11 cellular contexts compared by ENCODE assay signal in the genomic region with DNA sequence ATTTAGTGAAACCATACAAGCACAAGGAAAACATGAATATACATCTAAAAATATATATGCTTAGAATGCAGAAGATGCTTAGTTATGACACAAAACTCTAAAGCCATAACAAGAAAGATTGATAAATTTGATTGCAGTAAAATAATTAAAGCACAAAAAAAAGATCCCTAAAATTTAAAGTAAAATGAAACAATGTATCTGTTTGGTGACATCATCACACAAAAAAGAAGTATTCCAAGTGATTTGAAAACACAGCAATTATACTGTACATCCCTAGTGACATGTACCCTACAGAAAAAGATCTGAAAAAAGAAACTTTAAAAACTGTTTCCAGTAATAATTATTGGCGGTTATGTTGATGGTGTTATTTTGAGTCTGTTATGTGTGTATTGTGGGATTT. TPM values are rescaled to one million over a fixed set of nuclear protein-coding genes. Genes with fewer than 3 reads are reported as not detected.
"Had no signal": no experiment of that assay in that cellular context is flagged by ENCODE, and none has a peak within 500 bp of the region (broad histone marks: within the 10 kb centered on the region; RNA-seq: fewer than 3 reads in every experiment).

No MANE protein-coding gene starts in this region.

- H3K4me1 Mint-ChIP-seq: GM23338, H9 had no signal

- DNase-seq: H9, HCEC 1CT, HFFc6, IMR-90 had no signal

- H2AFZ ChIP-seq: GM23338 had no signal

- H3K4me3 Mint-ChIP-seq: GM23338, H9, HFFc6 had no signal

- H3K4me3 ChIP-seq: GM23338, K562 had no signal

- H3K9me3 Mint-ChIP-seq: HFFc6 had no signal

- H3K4me2 ChIP-seq: GM23338, KMS-11 had no signal

- H3K27ac ChIP-seq: HL-60, KMS-11 had no signal

- H3K27ac Mint-ChIP-seq: GM23338, H9, HFFc6 had no signal

- ATAC-seq: GM23338, K562 had no signal

- FAIRE-seq: H1, H54, K562 had no signal

- H3K9ac ChIP-seq: KMS-11 had no signal

RNA-seq across cellular contexts. Expression of a gene that starts 37.7 kb away (rescaled TPM):
- total RNA-seq: HFFc6, HT1080, IMR-90, K562 had no signal
- polyA plus RNA-seq: IMR-90, K562 had no signal
